15 cellular contexts compared by ENCODE assay signal in genomic region chr10:102342462-102342861, GRCh38. TPM values are rescaled to one million over a fixed set of nuclear protein-coding genes. Genes with fewer than 3 reads are reported as not detected.
DNase-seq lines count a peak whose midpoint lies in the region; ATAC-seq and TF ChIP-seq lines count a peak whose summit lies in the region.
"Had no signal": no experiment of that assay in that cellular context is flagged by ENCODE, and none has a peak within 500 bp of the region (broad histone marks: within the 10 kb centered on the region; RNA-seq: fewer than 3 reads in every experiment).

No MANE protein-coding gene starts in this region.

- H3K9me3 Mint-ChIP-seq in naive thymus-derived CD4-positive, alpha-beta T cell = no peaks in the 10 kb centered on the region

- H3K4me3 ChIP-seq in cardiac muscle cell (no peak overlapping the region), RWPE2 (ENCODE audit: severe bottlenecking) (no peak overlapping the region)
- H3K4me3 ChIP-seq in naive thymus-derived CD4-positive, alpha-beta T cell (ENCODE audit: low read length) = no peak overlapping the region
- H3K4me3 ChIP-seq: BLaER1 treated with 17β-estradiol and CSF1 and Interleukin-3, amounts not matched to agents 10 nM and 100 nM; SK-N-MC; transverse colon had no signal

- peak overlapping the region; percentile 63 for H3K27ac ChIP-seq in cardiac muscle cell
- H3K27ac ChIP-seq in RWPE2 (ENCODE audit: poor library complexity, severe bottlenecking) = peak overlapping the region; percentile 96
- no peak overlapping the region for H3K27ac ChIP-seq in naive thymus-derived CD4-positive, alpha-beta T cell (ENCODE audit: low read depth, low read length)
- H3K27ac ChIP-seq: BLaER1 treated with 17β-estradiol and CSF1 and Interleukin-3, amounts not matched to agents 10 nM and 100 nM; SK-N-MC; transverse colon had no signal

- H3K9me3 ChIP-seq in cardiac muscle cell (ENCODE audit: low read depth) (no peaks in the 10 kb centered on the region), RWPE2 (ENCODE audit: severe bottlenecking) (no peaks in the 10 kb centered on the region)
- no peaks in the 10 kb centered on the region for H3K9me3 ChIP-seq in naive thymus-derived CD4-positive, alpha-beta T cell (ENCODE audit: control insufficient read depth in 2 of 3, low read length in 3 of 3)
- H3K9me3 ChIP-seq: BLaER1 treated with 17β-estradiol and CSF1 and Interleukin-3, amounts not matched to agents 10 nM and 100 nM; transverse colon had no signal

- H3K4me1 ChIP-seq in cardiac muscle cell (ENCODE audit: low read depth) = peaks cover 15% of the 10 kb centered on the region
- peaks cover 32% of the 10 kb centered on the region for H3K4me1 ChIP-seq in RWPE2 (ENCODE audit: insufficient read depth, poor library complexity, severe bottlenecking)
- H3K4me1 ChIP-seq in naive thymus-derived CD4-positive, alpha-beta T cell (ENCODE audit: control insufficient read depth in 2 of 2, insufficient read depth in 2 of 2, low read length in 2 of 2) = no peaks in the 10 kb centered on the region
- H3K4me1 ChIP-seq: transverse colon had no signal

- CTCF ChIA-PET in naive thymus-derived CD4-positive, alpha-beta T cell (lab: Charles Lee) = interaction anchor here (2.7 kb wide), 1 partner anchor 9 kb away, joined by 15 read pairs; no protein-coding TSS in a partner anchor

- no peaks in the 10 kb centered on the region for H3K27me3 ChIP-seq in cardiac muscle cell
- no peaks in the 10 kb centered on the region for H3K27me3 ChIP-seq in RWPE2 (ENCODE audit: insufficient read depth, poor library complexity, severe bottlenecking)
- H3K27me3 ChIP-seq in naive thymus-derived CD4-positive, alpha-beta T cell (ENCODE audit: control insufficient read depth in 2 of 2, insufficient read depth in 2 of 2, low read length in 2 of 2) = no peaks in the 10 kb centered on the region
- H3K27me3 ChIP-seq: BLaER1 treated with 17β-estradiol and CSF1 and Interleukin-3, amounts not matched to agents 10 nM and 100 nM; transverse colon had no signal

- no peak overlapping the region for H3K4me3 Mint-ChIP-seq in naive thymus-derived CD4-positive, alpha-beta T cell

- intact Hi-C loops in left ventricle myocardium superior (cut with micrococcal nuclease) = no loop called here
- intact Hi-C loops in head of caudate nucleus (cut with DNase I) = no loop called here
- intact Hi-C loops in naive thymus-derived CD4-positive, alpha-beta T cell (cut with micrococcal nuclease) = no loop called here

- H3K27me3 Mint-ChIP-seq in naive thymus-derived CD4-positive, alpha-beta T cell = no peaks in the 10 kb centered on the region

- no peak for ATAC-seq in left ventricle myocardium superior
- ATAC-seq in RWPE2 (ENCODE audit: low read depth) = peak; percentile 73
- no peak for ATAC-seq in naive thymus-derived CD4-positive, alpha-beta T cell
- no peak for ATAC-seq in HG03565 (IDR thresholded peaks at IDR 0.05; ENCODE audit: unreplicated experiment)
- ATAC-seq in GM18517 (IDR thresholded peaks at IDR 0.05; ENCODE audit: unreplicated experiment) = no peak

- peaks cover 0 to 7% (median 4%) of the 10 kb centered on the region in 7 donors for H3K4me1 Mint-ChIP-seq in naive thymus-derived CD4-positive, alpha-beta T cell

- DNase-seq in cardiac muscle cell (ENCODE audit: low read depth in 1 of 2, low spot score in 1 of 2) = no peak
- DNase-seq in left ventricle myocardium superior = no peak
- no peak for DNase-seq in RWPE2 (ENCODE audit: low spot score)
- DNase-seq in head of caudate nucleus = peak in 27 of 42 donors; percentile 15 to 65 (median 32)
- DNase-seq in naive thymus-derived CD4-positive, alpha-beta T cell = no peak
- DNase-seq in stimulated activated CD8-positive, alpha-beta memory T cell treated with anti-CD3 and anti-CD28 coated beads, Interleukin-4, amount 100 ng/mL, for 48 hours = no peak
- DNase-seq: activated CD4-positive, alpha-beta T cell treated with anti-CD3 and anti-CD28 coated beads for 1 hour; activated naive CD4-positive, alpha-beta T cell treated with anti-CD3 and anti-CD28 coated beads, Interleukin-2, amount 50 U/mL, for 16 hours; NCI-H446; right cardiac atrium; transverse colon had no signal

- peaks cover 0 to 17% (median 5%) of the 10 kb centered on the region in 5 donors for H3K36me3 Mint-ChIP-seq in naive thymus-derived CD4-positive, alpha-beta T cell

- POLR2A ChIA-PET in naive thymus-derived CD4-positive, alpha-beta T cell (lab: Charles Lee) = interaction anchor here (0.5 kb wide), 1 partner anchor 348 kb away, joined by 3 read pairs; no protein-coding TSS in a partner anchor

- no peak for TF ChIP-seq CTCF in cardiac muscle cell (IDR thresholded peaks at IDR 0.05; ENCODE audit: low read depth, low read length)
- no peak for TF ChIP-seq CTCF in RWPE2 (IDR thresholded peaks at IDR 0.05; ENCODE audit: poor library complexity, severe bottlenecking)

- H3K27ac Mint-ChIP-seq in naive thymus-derived CD4-positive, alpha-beta T cell = peak overlapping the region in 3 of 9 donors; percentile 14 to 78 (median 51)

- H3K36me3 ChIP-seq in cardiac muscle cell (peaks cover 3% of the 10 kb centered on the region), RWPE2 (ENCODE audit: low read depth) (peaks cover 24% of the 10 kb centered on the region)
- H3K36me3 ChIP-seq in naive thymus-derived CD4-positive, alpha-beta T cell (ENCODE audit: control insufficient read depth in 2 of 3, insufficient read depth in 3 of 3, low read length in 3 of 3) = peaks cover 0 to 21% (median 0%) of the 10 kb centered on the region in 3 experiments

RNA-seq across cellular contexts. Expression of gene NFKB2, which starts 53.0 kb away (rescaled TPM):
- total RNA-seq in cardiac muscle cell = 21.5 and 29.8 TPM in 2 replicates
- polyA plus RNA-seq in cardiac muscle cell = 10.6 and 10.8 TPM in 2 replicates
- 11.3 TPM for total RNA-seq in left ventricle myocardium superior
- total RNA-seq in naive thymus-derived CD4-positive, alpha-beta T cell = 100 to 1,000 TPM; 146 to 271 (median 222) TPM
- polyA plus RNA-seq in naive thymus-derived CD4-positive, alpha-beta T cell = 10 to 100 TPM in 1 of 2 donors, 1 to 10 TPM in 1; 8.7 to 13.1 TPM

Comparison
In these comparisons a context has a peak if more than half of its experiments do, and no peak if none do; other contexts are left out.
1. DNase-seq: peak in head of caudate nucleus (27 of 42); none in cardiac muscle cell (0 of 2), left ventricle myocardium superior (single experiment), RWPE2 (single experiment), naive thymus-derived CD4-positive, alpha-beta T cell (0 of 9) and stimulated activated CD8-positive, alpha-beta memory T cell treated with anti-CD3 and anti-CD28 coated beads, Interleukin-4, amount 100 ng/mL, for 48 hours (single experiment).